ENCODE assay signal across 1 cellular context in the genomic region with DNA sequence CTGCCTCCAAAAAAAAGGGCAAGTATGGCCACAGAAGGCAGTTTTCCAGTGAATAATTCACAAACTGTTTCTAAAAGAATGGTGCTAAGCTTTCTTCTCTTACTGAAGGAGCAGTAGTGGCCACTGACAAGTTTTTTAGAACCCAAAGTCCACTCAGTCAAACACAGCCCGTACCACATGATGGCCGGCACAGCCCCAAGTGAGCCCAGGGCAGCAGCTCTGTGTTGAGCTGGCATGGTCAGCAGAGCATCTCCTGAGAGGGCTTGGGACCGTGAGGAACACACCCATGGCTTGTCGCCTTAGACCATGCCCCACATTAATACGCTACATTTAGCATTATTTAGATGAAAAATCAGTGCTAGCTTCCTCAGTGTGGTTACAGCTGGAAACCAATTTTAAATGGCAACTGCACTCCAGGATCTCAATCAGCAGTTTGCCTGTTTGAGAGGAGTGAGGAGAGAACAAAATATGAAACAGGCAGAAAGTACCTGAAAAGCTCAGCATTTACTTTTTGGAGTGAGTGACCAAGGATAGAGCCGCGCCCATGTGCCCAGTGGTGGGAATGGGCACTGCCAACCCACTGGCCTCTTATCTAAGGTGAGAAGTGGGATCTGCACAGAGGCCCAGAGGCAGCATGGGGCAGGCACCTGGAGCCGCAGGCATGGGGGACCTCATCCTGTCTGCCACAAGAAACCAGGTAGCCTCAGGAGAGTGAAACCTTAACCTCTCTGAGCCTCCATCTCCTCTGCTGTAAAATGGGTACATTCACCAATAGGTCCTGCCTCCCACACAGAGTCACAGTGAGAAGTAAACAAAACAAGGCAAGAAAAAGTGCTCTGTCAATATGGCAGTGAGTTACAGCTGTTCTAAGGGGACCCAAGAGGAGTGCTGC.
TF ChIP-seq lines count a peak whose summit lies in the region.

No MANE protein-coding gene starts in this region.

TF ChIP-seq in WTC11, 78 proteins besides CTCF, POLR2A, EP300 and RAD21 (continued from another document):
- TF ChIP-seq, protein P1, sequence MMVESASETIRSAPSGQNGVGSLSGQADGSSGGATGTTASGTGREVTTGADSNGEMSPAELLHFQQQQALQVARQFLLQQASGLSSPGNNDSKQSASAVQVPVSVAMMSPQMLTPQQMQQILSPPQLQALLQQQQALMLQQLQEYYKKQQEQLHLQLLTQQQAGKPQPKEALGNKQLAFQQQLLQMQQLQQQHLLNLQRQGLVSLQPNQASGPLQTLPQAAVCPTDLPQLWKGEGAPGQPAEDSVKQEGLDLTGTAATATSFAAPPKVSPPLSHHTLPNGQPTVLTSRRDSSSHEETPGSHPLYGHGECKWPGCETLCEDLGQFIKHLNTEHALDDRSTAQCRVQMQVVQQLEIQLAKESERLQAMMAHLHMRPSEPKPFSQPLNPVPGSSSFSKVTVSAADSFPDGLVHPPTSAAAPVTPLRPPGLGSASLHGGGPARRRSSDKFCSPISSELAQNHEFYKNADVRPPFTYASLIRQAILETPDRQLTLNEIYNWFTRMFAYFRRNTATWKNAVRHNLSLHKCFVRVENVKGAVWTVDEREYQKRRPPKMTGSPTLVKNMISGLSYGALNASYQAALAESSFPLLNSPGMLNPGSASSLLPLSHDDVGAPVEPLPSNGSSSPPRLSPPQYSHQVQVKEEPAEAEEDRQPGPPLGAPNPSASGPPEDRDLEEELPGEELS (CRISPR knock-in tag; IDR thresholded peaks at IDR 0.05), result no peak
- TF ChIP-seq ESRRA (CRISPR knock-in tag; IDR thresholded peaks at IDR 0.05; ENCODE audit: borderline replicate concordance) (no peak), JUN (CRISPR knock-in tag; IDR thresholded peaks at IDR 0.05) (no peak), ZNF396 (CRISPR knock-in tag; IDR thresholded peaks at IDR 0.05; ENCODE audit: borderline replicate concordance) (no peak), PREB (CRISPR knock-in tag; IDR thresholded peaks at IDR 0.05; ENCODE audit: borderline replicate concordance) (no peak), PRRX2 (CRISPR knock-in tag; IDR thresholded peaks at IDR 0.05) (no peak)
- TF ChIP-seq, protein P2, sequence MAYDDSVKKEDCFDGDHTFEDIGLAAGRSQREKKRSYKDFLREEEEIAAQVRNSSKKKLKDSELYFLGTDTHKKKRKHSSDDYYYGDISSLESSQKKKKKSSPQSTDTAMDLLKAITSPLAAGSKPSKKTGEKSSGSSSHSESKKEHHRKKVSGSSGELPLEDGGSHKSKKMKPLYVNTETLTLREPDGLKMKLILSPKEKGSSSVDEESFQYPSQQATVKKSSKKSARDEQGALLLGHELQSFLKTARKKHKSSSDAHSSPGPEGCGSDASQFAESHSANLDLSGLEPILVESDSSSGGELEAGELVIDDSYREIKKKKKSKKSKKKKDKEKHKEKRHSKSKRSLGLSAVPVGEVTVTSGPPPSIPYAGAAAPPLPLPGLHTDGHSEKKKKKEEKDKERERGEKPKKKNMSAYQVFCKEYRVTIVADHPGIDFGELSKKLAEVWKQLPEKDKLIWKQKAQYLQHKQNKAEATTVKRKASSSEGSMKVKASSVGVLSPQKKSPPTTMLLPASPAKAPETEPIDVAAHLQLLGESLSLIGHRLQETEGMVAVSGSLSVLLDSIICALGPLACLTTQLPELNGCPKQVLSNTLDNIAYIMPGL (CRISPR knock-in tag; IDR thresholded peaks at IDR 0.05), result no peak
- TF ChIP-seq, protein P3, sequence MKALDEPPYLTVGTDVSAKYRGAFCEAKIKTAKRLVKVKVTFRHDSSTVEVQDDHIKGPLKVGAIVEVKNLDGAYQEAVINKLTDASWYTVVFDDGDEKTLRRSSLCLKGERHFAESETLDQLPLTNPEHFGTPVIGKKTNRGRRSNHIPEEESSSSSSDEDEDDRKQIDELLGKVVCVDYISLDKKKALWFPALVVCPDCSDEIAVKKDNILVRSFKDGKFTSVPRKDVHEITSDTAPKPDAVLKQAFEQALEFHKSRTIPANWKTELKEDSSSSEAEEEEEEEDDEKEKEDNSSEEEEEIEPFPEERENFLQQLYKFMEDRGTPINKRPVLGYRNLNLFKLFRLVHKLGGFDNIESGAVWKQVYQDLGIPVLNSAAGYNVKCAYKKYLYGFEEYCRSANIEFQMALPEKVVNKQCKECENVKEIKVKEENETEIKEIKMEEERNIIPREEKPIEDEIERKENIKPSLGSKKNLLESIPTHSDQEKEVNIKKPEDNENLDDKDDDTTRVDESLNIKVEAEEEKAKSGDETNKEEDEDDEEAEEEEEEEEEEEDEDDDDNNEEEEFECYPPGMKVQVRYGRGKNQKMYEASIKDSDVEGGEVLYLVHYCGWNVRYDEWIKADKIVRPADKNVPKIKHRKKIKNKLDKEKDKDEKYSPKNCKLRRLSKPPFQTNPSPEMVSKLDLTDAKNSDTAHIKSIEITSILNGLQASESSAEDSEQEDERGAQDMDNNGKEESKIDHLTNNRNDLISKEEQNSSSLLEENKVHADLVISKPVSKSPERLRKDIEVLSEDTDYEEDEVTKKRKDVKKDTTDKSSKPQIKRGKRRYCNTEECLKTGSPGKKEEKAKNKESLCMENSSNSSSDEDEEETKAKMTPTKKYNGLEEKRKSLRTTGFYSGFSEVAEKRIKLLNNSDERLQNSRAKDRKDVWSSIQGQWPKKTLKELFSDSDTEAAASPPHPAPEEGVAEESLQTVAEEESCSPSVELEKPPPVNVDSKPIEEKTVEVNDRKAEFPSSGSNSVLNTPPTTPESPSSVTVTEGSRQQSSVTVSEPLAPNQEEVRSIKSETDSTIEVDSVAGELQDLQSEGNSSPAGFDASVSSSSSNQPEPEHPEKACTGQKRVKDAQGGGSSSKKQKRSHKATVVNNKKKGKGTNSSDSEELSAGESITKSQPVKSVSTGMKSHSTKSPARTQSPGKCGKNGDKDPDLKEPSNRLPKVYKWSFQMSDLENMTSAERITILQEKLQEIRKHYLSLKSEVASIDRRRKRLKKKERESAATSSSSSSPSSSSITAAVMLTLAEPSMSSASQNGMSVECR (CRISPR knock-in tag; IDR thresholded peaks at IDR 0.05; ENCODE audit: borderline replicate concordance), result no peak
